8 cellular contexts compared by ENCODE assay signal in genomic region chr7:156922304-156922703, GRCh38. TPM values are rescaled to one million over a fixed set of nuclear protein-coding genes. Genes with fewer than 3 reads are reported as not detected.
DNase-seq lines count a peak whose midpoint lies in the region; ATAC-seq and TF ChIP-seq lines count a peak whose summit lies in the region.
"Not testable (repeated sequence)": the region's sequence is repeated elsewhere in the genome, so short reads cannot be mapped to it uniquely, and the experiment has no call there.

No MANE protein-coding gene starts in this region.

- H3K36me3 ChIP-seq in CD8-positive, alpha-beta T cell (ENCODE audit: insufficient read depth, low read length) = not testable (repeated sequence)

- H3K9me3 Mint-ChIP-seq in CD8-positive, alpha-beta T cell; activated CD4-positive, alpha-beta T cell treated with anti-CD3 and anti-CD28 coated beads, Interleukin-2, amount 10 ng/mL, durations not matched to agents 7 days and 5 days; activated T-cell treated with anti-CD3 and anti-CD28 coated beads, Interleukin-2, amount 50 U/mL, for 4 hours; activated naive CD8-positive, alpha-beta T cell treated with anti-CD3 and anti-CD28 coated beads for 36 hours; immature natural killer cell: not testable (repeated sequence)

- peaks cover 22% of the 10 kb centered on the region for H3K27me3 Mint-ChIP-seq in CD8-positive, alpha-beta T cell (ENCODE audit: low read depth)
- H3K27me3 Mint-ChIP-seq in activated CD4-positive, alpha-beta T cell treated with anti-CD3 and anti-CD28 coated beads, Interleukin-2, amount 10 ng/mL, durations not matched to agents 7 days and 5 days = peaks cover 41% of the 10 kb centered on the region
- peaks cover 14% of the 10 kb centered on the region for H3K27me3 Mint-ChIP-seq in activated T-cell treated with anti-CD3 and anti-CD28 coated beads, Interleukin-2, amount 50 U/mL, for 4 hours (ENCODE audit: low read depth)
- peaks cover 48% of the 10 kb centered on the region for H3K27me3 Mint-ChIP-seq in activated naive CD8-positive, alpha-beta T cell treated with anti-CD3 and anti-CD28 coated beads for 36 hours
- H3K27me3 Mint-ChIP-seq in immature natural killer cell (ENCODE audit: low read depth in 3 of 3) = peaks cover 15 to 37% (median 17%) of the 10 kb centered on the region in 3 donors

- peak overlapping the region; percentile 60 for H3K4me3 Mint-ChIP-seq in CD8-positive, alpha-beta T cell
- H3K4me3 Mint-ChIP-seq in activated CD4-positive, alpha-beta T cell treated with anti-CD3 and anti-CD28 coated beads, Interleukin-2, amount 10 ng/mL, durations not matched to agents 7 days and 5 days = peak overlapping the region; percentile 36
- peak overlapping the region; percentile 48 for H3K4me3 Mint-ChIP-seq in activated T-cell treated with anti-CD3 and anti-CD28 coated beads, Interleukin-2, amount 50 U/mL, for 4 hours
- H3K4me3 Mint-ChIP-seq in activated naive CD8-positive, alpha-beta T cell treated with anti-CD3 and anti-CD28 coated beads for 36 hours = not testable (repeated sequence)
- peak overlapping the region in 4 of 5 donors; percentile 39 to 75 (median 44) for H3K4me3 Mint-ChIP-seq in immature natural killer cell

- POLR2A ChIA-PET in CD8-positive, alpha-beta T cell (lab: Charles Lee) = interaction anchor here (0.6 to 0.8 kb wide), 2 partner anchors 24 to 29 kb away, joined by 3 to 4 read pairs; partner anchors contain the start of gene LMBR1
- POLR2A ChIA-PET in activated CD4-positive, alpha-beta T cell treated with anti-CD3 and anti-CD28 coated beads, Interleukin-2, amount 10 ng/mL, durations not matched to agents 7 days and 5 days (lab: Charles Lee) = not testable (repeated sequence)

- TF ChIP-seq CTCF in CD8-positive, alpha-beta T cell (IDR thresholded peaks at IDR 0.05) = not testable (repeated sequence)

- intact Hi-C loops in CD8-positive, alpha-beta T cell (cut with DNase I, micrococcal nuclease); posterior vena cava (cut with DNase I): not testable (repeated sequence)

- not testable (repeated sequence) for ATAC-seq in CD8-positive, alpha-beta T cell; activated T-cell treated with anti-CD3 and anti-CD28 coated beads, Interleukin-2, amount 50 U/mL, for 4 hours

- H3K4me3 ChIP-seq in CD8-positive, alpha-beta T cell (ENCODE audit: low read depth, low read length) = peak overlapping the region; percentile 20

- not testable (repeated sequence) for DNase-seq in CD8-positive, alpha-beta T cell; activated CD4-positive, alpha-beta T cell treated with anti-CD3 and anti-CD28 coated beads, Interleukin-2, amount 10 ng/mL, durations not matched to agents 7 days and 5 days; activated T-cell treated with anti-CD3 and anti-CD28 coated beads, Interleukin-2, amount 50 U/mL, for 4 hours; activated naive CD8-positive, alpha-beta T cell treated with anti-CD3 and anti-CD28 coated beads for 36 hours; immature natural killer cell
- DNase-seq in RPMI7951 (ENCODE audit: low read depth) (peak; percentile 52), posterior vena cava (ENCODE audit: low spot score) (peak; percentile 48), ureter (ENCODE audit: low spot score) (peak; percentile 20)

- H3K4me1 Mint-ChIP-seq in CD8-positive, alpha-beta T cell (ENCODE audit: low read depth) = peaks cover 33% of the 10 kb centered on the region
- peaks cover 37% of the 10 kb centered on the region for H3K4me1 Mint-ChIP-seq in activated CD4-positive, alpha-beta T cell treated with anti-CD3 and anti-CD28 coated beads, Interleukin-2, amount 10 ng/mL, durations not matched to agents 7 days and 5 days
- H3K4me1 Mint-ChIP-seq in activated T-cell treated with anti-CD3 and anti-CD28 coated beads, Interleukin-2, amount 50 U/mL, for 4 hours (ENCODE audit: low read depth) = peaks cover 34% of the 10 kb centered on the region
- H3K4me1 Mint-ChIP-seq in activated naive CD8-positive, alpha-beta T cell treated with anti-CD3 and anti-CD28 coated beads for 36 hours = peaks cover 44% of the 10 kb centered on the region
- H3K4me1 Mint-ChIP-seq in immature natural killer cell = peaks cover 15 to 21% of the 10 kb centered on the region in 2 donors

- H3K27ac ChIP-seq in CD8-positive, alpha-beta T cell (ENCODE audit: low read depth, low read length) = not testable (repeated sequence)

- CTCF ChIA-PET in CD8-positive, alpha-beta T cell (lab: Charles Lee); activated CD4-positive, alpha-beta T cell treated with anti-CD3 and anti-CD28 coated beads, Interleukin-2, amount 10 ng/mL, durations not matched to agents 7 days and 5 days (lab: Charles Lee): not testable (repeated sequence)

- H3K27ac Mint-ChIP-seq in CD8-positive, alpha-beta T cell = not testable (repeated sequence)
- H3K27ac Mint-ChIP-seq in activated CD4-positive, alpha-beta T cell treated with anti-CD3 and anti-CD28 coated beads, Interleukin-2, amount 10 ng/mL, durations not matched to agents 7 days and 5 days = peak overlapping the region; percentile 17
- H3K27ac Mint-ChIP-seq in activated naive CD8-positive, alpha-beta T cell treated with anti-CD3 and anti-CD28 coated beads for 36 hours = peak overlapping the region; percentile 74
- H3K27ac Mint-ChIP-seq in immature natural killer cell = peak overlapping the region; percentile 51 to 99 (median 90)

- not testable (repeated sequence) for H3K9me3 ChIP-seq in CD8-positive, alpha-beta T cell (ENCODE audit: low read length)

- peaks cover 24% of the 10 kb centered on the region for H3K4me1 ChIP-seq in CD8-positive, alpha-beta T cell (ENCODE audit: insufficient read depth, low read length)

- not testable (repeated sequence) for H3K27me3 ChIP-seq in CD8-positive, alpha-beta T cell (ENCODE audit: insufficient read depth, low read length)

- H3K36me3 Mint-ChIP-seq in CD8-positive, alpha-beta T cell; activated CD4-positive, alpha-beta T cell treated with anti-CD3 and anti-CD28 coated beads, Interleukin-2, amount 10 ng/mL, durations not matched to agents 7 days and 5 days (ENCODE audit: low read depth); activated T-cell treated with anti-CD3 and anti-CD28 coated beads, Interleukin-2, amount 50 U/mL, for 4 hours (ENCODE audit: insufficient read depth); activated naive CD8-positive, alpha-beta T cell treated with anti-CD3 and anti-CD28 coated beads for 36 hours; immature natural killer cell: not testable (repeated sequence)

RNA-seq across cellular contexts. Expression of gene NOM1, which starts 27.2 kb away (rescaled TPM):
- 10 to 100 TPM; 35.2 to 50.9 TPM for total RNA-seq in CD8-positive, alpha-beta T cell
- 11.8 and 18.1 TPM in 2 replicates for total RNA-seq in RPMI7951 (2014; rRNA removed; shearing (Covaris generic))
- total RNA-seq in activated CD4-positive, alpha-beta T cell treated with anti-CD3 and anti-CD28 coated beads, Interleukin-2, amount 10 ng/mL, durations not matched to agents 7 days and 5 days = 10 to 100 TPM; 27.2 to 28.6 TPM
- total RNA-seq in activated T-cell treated with anti-CD3 and anti-CD28 coated beads, Interleukin-2, amount 50 U/mL, for 4 hours = 10 to 100 TPM; 46.3 to 49.3 (median 47.4) TPM
- 10 to 100 TPM; 31.5 to 35.4 TPM for total RNA-seq in activated naive CD8-positive, alpha-beta T cell treated with anti-CD3 and anti-CD28 coated beads for 36 hours
- polyA plus RNA-seq in immature natural killer cell = 1 to 10 TPM in 2 of 3 donors, under 1 TPM in 1; 0.36 to 7.2 (median 3.0) TPM
- total RNA-seq in posterior vena cava (10 to 100 TPM; 16.9 to 18.7 TPM), ureter (35.8 TPM)

RNA-seq across cellular contexts. Expression of gene LMBR1, which starts 29.3 kb away (rescaled TPM):
- total RNA-seq in CD8-positive, alpha-beta T cell = 10 to 100 TPM; 69.1 to 74.0 TPM
- total RNA-seq in RPMI7951 (2014; rRNA removed; shearing (Covaris generic)) = 54.8 and 58.7 TPM in 2 replicates
- total RNA-seq in activated CD4-positive, alpha-beta T cell treated with anti-CD3 and anti-CD28 coated beads, Interleukin-2, amount 10 ng/mL, durations not matched to agents 7 days and 5 days = 10 to 100 TPM; 38.8 to 43.5 TPM
- 10 to 100 TPM; 31.8 to 37.4 (median 36.2) TPM for total RNA-seq in activated T-cell treated with anti-CD3 and anti-CD28 coated beads, Interleukin-2, amount 50 U/mL, for 4 hours
- total RNA-seq in activated naive CD8-positive, alpha-beta T cell treated with anti-CD3 and anti-CD28 coated beads for 36 hours = 10 to 100 TPM; 47.5 to 50.4 TPM
- 10 to 100 TPM; 20.2 to 34.3 (median 23.3) TPM for polyA plus RNA-seq in immature natural killer cell
- total RNA-seq in posterior vena cava = 10 to 100 TPM; 55.5 to 65.1 TPM
- 89.5 TPM for total RNA-seq in ureter
